Comparison of ENCODE assay signal across 33 cellular contexts in the genomic region with DNA sequence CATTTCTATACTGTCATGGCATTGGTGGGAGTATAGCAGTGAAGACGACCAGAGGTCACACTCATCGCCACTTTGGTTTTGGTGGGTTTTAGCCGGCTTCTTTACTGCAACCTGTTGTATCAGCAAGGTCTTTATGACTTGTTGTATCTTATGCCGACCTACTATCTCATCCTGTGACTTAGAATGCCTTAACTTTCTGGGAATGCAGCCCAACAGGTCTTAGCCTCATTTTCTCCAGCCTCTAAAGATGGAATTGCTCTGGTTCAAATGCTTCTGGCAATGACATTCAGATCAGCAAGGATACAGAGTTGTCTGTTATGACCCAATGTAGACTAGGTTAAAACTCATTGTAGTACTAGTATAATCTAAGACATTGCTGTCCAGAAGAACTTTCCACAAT. TPM values are rescaled to one million over a fixed set of nuclear protein-coding genes. Genes with fewer than 3 reads are reported as not detected.
"Had no signal": no experiment of that assay in that cellular context is flagged by ENCODE, and none has a peak within 500 bp of the region (broad histone marks: within the 10 kb centered on the region; RNA-seq: fewer than 3 reads in every experiment).

No MANE protein-coding gene starts in this region.

- H3K4me1 ChIP-seq: body of pancreas had no signal

- H3K36me3 ChIP-seq: adrenal gland, brain microvascular endothelial cell, cardiac muscle cell had no signal

- DNase-seq: activated B cell treated with CpG ODN at 0.5 μM for 24 hours; activated CD4-positive, alpha-beta memory T cell treated with anti-CD3 and anti-CD28 coated beads for 36 hours; activated CD4-positive, alpha-beta T cell treated with anti-CD3 and anti-CD28 coated beads for 4 hours; activated CD4-positive, alpha-beta T cell treated with anti-CD3 and anti-CD28 coated beads, Interleukin-2, amount 10 ng/mL, durations not matched to agents 24 days and 14 days; activated CD4-positive, alpha-beta T cell treated with anti-CD3 and anti-CD28 coated beads, Interleukin-2, amount 50 U/mL, for 1 hour; activated CD4-positive, alpha-beta T cell treated with anti-CD3 and anti-CD28 coated beads, Interleukin-2, amount 50 U/mL, for 4 hours; activated CD4-positive, CD25-positive, alpha-beta regulatory T cell treated with anti-CD3 and anti-CD28 coated beads, Interleukin-2, amount 50 U/mL, for 72 hours; activated CD8-positive, alpha-beta memory T cell treated with anti-CD3 and anti-CD28 coated beads, Interleukin-2, amount 50 U/mL, for 4 hours; activated CD8-positive, alpha-beta T cell treated with anti-CD3 and anti-CD28 coated beads for 36 hours; activated effector memory CD4-positive, alpha-beta T cell treated with anti-CD3 and anti-CD28 coated beads, Interleukin-2, amount 50 U/mL, for 16 hours; activated gamma-delta T cell treated with Interleukin-2 at 50 U/mL for 16 hours; activated naive CD4-positive, alpha-beta T cell; activated naive CD4-positive, alpha-beta T cell treated with anti-CD3 and anti-CD28 coated beads for 36 hours; activated naive CD4-positive, alpha-beta T cell treated with anti-CD3 and anti-CD28 coated beads, Interleukin-2, amount 50 U/mL, for 16 hours; activated naive CD8-positive, alpha-beta T cell treated with anti-CD3 and anti-CD28 coated beads for 36 hours; activated T-cell treated with anti-CD3 and anti-CD28 coated beads for 4 hours; activated T-cell treated with anti-CD3 and anti-CD28 coated beads, Interleukin-2, amount 50 U/mL, for 1 hour; activated T-cell treated with anti-CD3 and anti-CD28 coated beads, Interleukin-2, amount 50 U/mL, for 4 hours; activated T-cell treated with anti-CD3 and anti-CD28 coated beads, Interleukin-2, amount 50 U/mL, for 72 hours; adrenal gland; amniotic stem cell; aorta; body of pancreas; brain microvascular endothelial cell; caudate nucleus; cerebellar nuclear complex; T-cell; T-helper 2 cell; T-helper 9 cell had no signal

- H3K4me3 ChIP-seq: adrenal gland, body of pancreas, cardiac muscle cell had no signal

- H3K27ac ChIP-seq: adrenal gland, body of pancreas, brain microvascular endothelial cell, cardiac muscle cell, VCaP had no signal

- ATAC-seq: activated CD8-positive, alpha-beta T cell treated with anti-CD3 and anti-CD28 coated beads for 36 hours; activated naive CD4-positive, alpha-beta T cell treated with anti-CD3 and anti-CD28 coated beads, Interleukin-2, amount 50 U/mL, for 72 hours; activated T-cell treated with anti-CD3 and anti-CD28 coated beads, Interleukin-2, amount 50 U/mL, for 4 hours; activated T-cell treated with anti-CD3 and anti-CD28 coated beads, Interleukin-2, amount 50 U/mL, for 72 hours; activated T-helper 17 cell treated with anti-CD3 and anti-CD28 coated beads, Interleukin-2, amount 50 U/mL, for 72 hours; body of pancreas; T-cell had no signal

- H3K27me3 ChIP-seq: adrenal gland, body of pancreas, brain microvascular endothelial cell, cardiac muscle cell had no signal

- H3K9me3 ChIP-seq: adrenal gland, body of pancreas had no signal

RNA-seq across cellular contexts. Expression of gene LRTM1, which starts 54.9 kb away (rescaled TPM):
- polyA plus RNA-seq: aorta had no signal
